ENCODE assay signal across 12 cellular contexts in genomic region chr19:1789282-1790020, GRCh38. TPM values are rescaled to one million over a fixed set of nuclear protein-coding genes. Genes with fewer than 3 reads are reported as not detected.
DNase-seq lines count a peak whose midpoint lies in the region; ATAC-seq, FAIRE-seq and TF ChIP-seq lines count a peak whose summit lies in the region.
"Had no signal": no experiment of that assay in that cellular context is flagged by ENCODE, and none has a peak within 500 bp of the region (broad histone marks: within the 10 kb centered on the region; RNA-seq: fewer than 3 reads in every experiment).

No MANE protein-coding gene starts in this region.

- peak overlapping the region; percentile 54 to 84; a peak in 5 of 6 replicates for H3K27ac ChIP-seq in A549
- no peak overlapping the region for H3K27ac ChIP-seq in H9 (ENCODE audit: insufficient read length, low read depth, low read length)
- no peak overlapping the region for H3K27ac ChIP-seq in HepG2 (ENCODE audit: extremely low read length, insufficient read depth, low read length)
- H3K27ac ChIP-seq in kidney (ENCODE audit: low read depth in 2 of 2, low read length in 2 of 2), result no peak overlapping the region

- no peak overlapping the region for H2AK5ac ChIP-seq in H9 (ENCODE audit: insufficient read length, low read length)

- intact Hi-C loops in HepG2 (cut with micrococcal nuclease; ENCODE audit: unreplicated experiment), result loop anchor here (2.0 kb wide), 1 partner anchor 23 kb away; the partner anchor contains the start of gene ATP8B3
- intact Hi-C loops in kidney (cut with DNase I), result no loop called here

- 0% methylated on average over 4 of the region's 58 CpGs for WGBS in A549 (ENCODE audit: missing lambda C conversion rate)
- WGBS in H9 (ENCODE audit: extremely low coverage, insufficient read length, low lambda C conversion rate), result no CpG with 5 or more reads among the region's 58 CpGs
- WGBS in HepG2 (ENCODE audit: low lambda C conversion rate), result 35% methylated on average over 30 of the region's 58 CpGs

- TF ChIP-seq CTCF in A549 (IDR thresholded peaks at IDR 0.05), result no peak
- no peak for TF ChIP-seq CTCF in H9 (conservative IDR thresholded peaks at IDR 0.05)
- no peak for TF ChIP-seq CTCF in HepG2 (CRISPR knock-in tag; IDR thresholded peaks at IDR 0.05)
- no peak for TF ChIP-seq CTCF in GM13976 (IDR thresholded peaks at IDR 0.05; ENCODE audit: borderline replicate concordance, control extremely low read depth, extremely low read depth, insufficient read depth, missing control alignments)
- no peak for TF ChIP-seq CTCF in kidney (IDR thresholded peaks at IDR 0.05; ENCODE audit: borderline replicate concordance, extremely low read depth, insufficient read depth)

- no peak overlapping the region for H2BK20ac ChIP-seq in H9 (ENCODE audit: low read depth, low read length, poor library complexity, severe bottlenecking)

- no peak overlapping the region for H3K4ac ChIP-seq in H9 (ENCODE audit: low read depth, low read length)

- H3K4me2 ChIP-seq in A549 (peak overlapping the region; percentile 80), H9 (ENCODE audit: insufficient read depth, insufficient read length, low read length) (peak overlapping the region; percentile 37), HepG2 (ENCODE audit: low read depth, low read length) (peak overlapping the region; percentile 66)

- H2BK12ac ChIP-seq in H9 (ENCODE audit: insufficient read length, low read depth, low read length), result no peak overlapping the region

- H2AFZ ChIP-seq in H9 (ENCODE audit: low read length) (no peak overlapping the region), HepG2 (ENCODE audit: low read length) (no peak overlapping the region)

- H3K9me3 ChIP-seq in A549 (no peaks in the 10 kb centered on the region), H9 (ENCODE audit: control insufficient read depth, low read depth, low read length) (no peaks in the 10 kb centered on the region), HepG2 (ENCODE audit: low read length) (no peaks in the 10 kb centered on the region), kidney (ENCODE audit: control insufficient read depth in 1 of 2, low read length in 2 of 2) (no peaks in the 10 kb centered on the region)

- H3K18ac ChIP-seq in H9 (ENCODE audit: insufficient read length, low read depth, low read length), result no peak overlapping the region

- TF ChIP-seq RAD21 in A549 (conservative IDR thresholded peaks at IDR 0.05 in 1 of 2, IDR thresholded peaks at IDR 0.05 in 1 of 2) (no peak), HepG2 (CRISPR knock-in tag; IDR thresholded peaks at IDR 0.05) (no peak)

- H3K36me3 Mint-ChIP-seq in H9 (ENCODE audit: insufficient read depth in 1 of 3, low read depth in 3 of 3), result no peaks in the 10 kb centered on the region; a peak in 1 of 7 replicates

- in situ Hi-C loops in HepG2 (cut with HindIII; ENCODE audit: extremely low pct_ligation_motif_present, low pct_unique_long_range_greater_than_20kb) (no loop called here), GM13976 (cut with MboI; ENCODE audit: low sequenced_read_pairs, unreplicated experiment) (no loop called here)

- no peak overlapping the region for H3K56ac ChIP-seq in H9 (ENCODE audit: insufficient read length, low read depth, low read length)

- H3K36me3 ChIP-seq in HepG2 (replicated peaks in 1 of 2; ENCODE audit: control insufficient read depth in 1 of 2, insufficient read depth in 2 of 2, low read length in 2 of 2) (no peaks in the 10 kb centered on the region), kidney (ENCODE audit: control insufficient read depth in 1 of 2, insufficient read depth in 2 of 2, low read length in 2 of 2) (no peaks in the 10 kb centered on the region)

- no peak overlapping the region for H3T11ph ChIP-seq in H9 (ENCODE audit: low read length)

- H4K8ac ChIP-seq in H9 (replicated peaks; ENCODE audit: insufficient read length, low read depth, low read length), result no peak overlapping the region

- TF ChIP-seq POLR2A in A549 (IDR thresholded peaks at IDR 0.05; ENCODE audit: low read length), result no peak
- no peak for TF ChIP-seq POLR2A in HepG2 (IDR thresholded peaks at IDR 0.05; ENCODE audit: insufficient read depth in 1 of 2, low read depth in 2 of 2, low read length in 2 of 2)

- H3K9ac ChIP-seq in H9 (ENCODE audit: extremely low read depth, insufficient read length, low read length) (no peak overlapping the region), HepG2 (ENCODE audit: insufficient read depth, low read depth, low read length) (no peak overlapping the region), kidney (ENCODE audit: low read length in 2 of 2) (no peak overlapping the region)

- H3K4me3 ChIP-seq in A549 (peak overlapping the region; percentile 40), HepG2 (replicated peaks in 1 of 3; ENCODE audit: insufficient read depth in 1 of 3, low read depth in 2 of 3, low read length in 3 of 3) (peak overlapping the region; percentile 37 to 64 (median 46); a peak in 4 of 6 replicates), kidney (ENCODE audit: low read length in 2 of 2) (no peak overlapping the region)

- no peak overlapping the region for H2BK5ac ChIP-seq in H9 (ENCODE audit: insufficient read length, low read length)

- H3K4me3 Mint-ChIP-seq in H9, result peak overlapping the region in 1 of 2 experiments; percentile 63; a peak in 3 of 5 replicates
- H3K4me3 Mint-ChIP-seq: activated CD8-positive, alpha-beta T cell treated with anti-CD3 and anti-CD28 coated beads, Interleukin-2, amount 10 ng/mL, durations not matched to agents 7 days and 5 days had no signal

- H2BK15ac ChIP-seq in H9 (ENCODE audit: low read depth, low read length), result no peak overlapping the region

- no peak overlapping the region for H3K14ac ChIP-seq in H9 (ENCODE audit: insufficient read depth, low read length)

- no peaks in the 10 kb centered on the region for H3K79me1 ChIP-seq in H9 (ENCODE audit: insufficient read depth, low read depth, low read length, poor library complexity, severe bottlenecking)

- peaks cover 5% of the 10 kb centered on the region in 2 experiments for H3K4me1 Mint-ChIP-seq in H9

- H3K27me3 Mint-ChIP-seq in H9 (ENCODE audit: low read depth), result peaks cover 25% of the 10 kb centered on the region

- TF ChIP-seq EP300 in A549 (IDR thresholded peaks at IDR 0.05) (no peak), HepG2 (IDR thresholded peaks at IDR 0.05; ENCODE audit: low read depth in 2 of 2, low read length in 2 of 2) (no peak), HepG2 (CRISPR knock-in tag; IDR thresholded peaks at IDR 0.05; ENCODE audit: borderline replicate concordance) (no peak)

- no peak overlapping the region for H3K23ac ChIP-seq in H9 (ENCODE audit: insufficient read length, low read depth, low read length)

- POLR2A ChIA-PET in A549 (lab: Yijun Ruan, JAX), result no interaction called here
- POLR2A ChIA-PET in HepG2 (lab: Yijun Ruan, JAX), result no interaction called here

- BruUV-seq in HepG2 (replicated peaks; lab: Mats Ljungman, UMichigan), result no TSS peak

- H2BK120ac ChIP-seq in H9 (ENCODE audit: low read depth, low read length, poor library complexity, severe bottlenecking), result no peak overlapping the region

- no peak overlapping the region for H3K27ac Mint-ChIP-seq in H9
- H3K27ac Mint-ChIP-seq: activated CD8-positive, alpha-beta T cell treated with anti-CD3 and anti-CD28 coated beads, Interleukin-2, amount 10 ng/mL, durations not matched to agents 7 days and 5 days had no signal

- H4K91ac ChIP-seq in H9 (ENCODE audit: insufficient read length, low read depth, low read length), result no peak overlapping the region

- H3K9me3 Mint-ChIP-seq in H9, result peaks cover 3 to 8% of the 10 kb centered on the region in 2 experiments; a peak in 3 of 5 replicates

- H3K4me1 ChIP-seq in A549 (no peaks in the 10 kb centered on the region), H9 (ENCODE audit: insufficient read depth, low read length) (no peaks in the 10 kb centered on the region), HepG2 (ENCODE audit: insufficient read depth, low read length) (no peaks in the 10 kb centered on the region), kidney (ENCODE audit: control insufficient read depth in 1 of 2, insufficient read depth in 1 of 2, low read depth in 1 of 2, low read length in 2 of 2) (no peaks in the 10 kb centered on the region)

- no peaks in the 10 kb centered on the region for H4K20me1 ChIP-seq in H9 (ENCODE audit: control insufficient read depth, insufficient read depth, insufficient read length)
- H4K20me1 ChIP-seq in HepG2 (ENCODE audit: insufficient read depth, low read length), result no peaks in the 10 kb centered on the region

- H3K23me2 ChIP-seq in H9 (ENCODE audit: insufficient read length, low read depth, low read length, poor library complexity, severe bottlenecking), result peaks cover 3% of the 10 kb centered on the region

- no peak overlapping the region for H4K5ac ChIP-seq in H9 (ENCODE audit: insufficient read length, low read depth, low read length)

- FAIRE-seq in A549 (lab: Jason Lieb, UNC) (no peak), HepG2 (lab: Jason Lieb, UNC) (no peak), kidney (lab: Jason Lieb, UNC) (no peak)

- CTCF ChIA-PET in A549 (lab: Yijun Ruan, JAX), result interaction anchor here (0.6 to 8.1 kb wide), 7 partner anchors 25 to 244 kb away, joined by 3 to 55 read pairs (median 3); no protein-coding TSS in a partner anchor
- CTCF ChIA-PET in HepG2 (lab: Yijun Ruan, JAX; ENCODE audit: low intra/inter-chr PET ratio, low total read pairs), result no interaction called here

- no peaks in the 10 kb centered on the region for H3K79me2 ChIP-seq in H9 (ENCODE audit: insufficient read depth, low read length)
- no peaks in the 10 kb centered on the region for H3K79me2 ChIP-seq in HepG2 (ENCODE audit: insufficient read depth, low read length)

- peak; percentile 43 to 66; a peak in 5 of 6 replicates for ATAC-seq in A549
- peak; percentile 33 for ATAC-seq in HepG2
- ATAC-seq in GM18907 (IDR thresholded peaks at IDR 0.05; ENCODE audit: unreplicated experiment), result no peak

- H3K27me3 ChIP-seq in H9 (ENCODE audit: insufficient read depth, low read length), result no peaks in the 10 kb centered on the region
- peaks cover 3 to 16% of the 10 kb centered on the region in 2 experiments; a peak in 4 of 5 replicates for H3K27me3 ChIP-seq in HepG2 (ENCODE audit: control insufficient read depth in 1 of 2, insufficient read depth in 2 of 2, low read length in 2 of 2)

- DNase-seq in A549 (ENCODE audit: low read depth in 1 of 2, low spot score in 1 of 2) (peak in 1 of 2 experiments; percentile 60), H9 (no peak), dermis blood vessel endothelial cell (peak; percentile 11), HepG2 (ENCODE audit: low spot score) (no peak), GM13976 (ENCODE audit: low spot score) (no peak), kidney (no peak), inferior parietal cortex (ENCODE audit: extremely low spot score) (no peak)
- DNase-seq: NCI-H510A treated with DMSO at 0.1 percent for 48 hours, T1000 had no signal

RNA-seq across cellular contexts. Expression of gene ATP8B3, which starts 22.6 kb away (rescaled TPM):
- polyA plus RNA-seq in A549 (2011; rRNA removed), result 2.7 and 4.7 TPM in 2 replicates
- polyA plus RNA-seq in A549 (2012; cell fraction: cytosol; rRNA removed), result 4.8 and 6.9 TPM in 2 replicates
- 19.2 and 19.8 TPM in 2 replicates for polyA plus RNA-seq in A549 (2012; cell fraction: nucleus; rRNA removed)
- 3.2 to 4.2 TPM (median 3.9 TPM) in 3 replicates for polyA plus RNA-seq in A549 (2017; fragmentation: RNase III; extraction: RNeasy Plus Mini Kit Qiagen cat#74134 plus additional on column Dnase treatment)
- 4.5 and 6.4 TPM in 2 replicates for polyA minus RNA-seq in A549 (2011; rRNA and poly(A)+ RNA removed)
- total RNA-seq in H9 (2021), result 8.7 and 9.6 TPM in 2 replicates
- 0.85 and 1.2 TPM in 2 replicates for total RNA-seq in dermis blood vessel endothelial cell
- 1.8 and 2.6 TPM in 2 replicates for total RNA-seq in HepG2 (2016; rRNA removed; fragmentation: Illumina TruSeq; extraction: Trizol)
- total RNA-seq in HepG2 (2016; cell fraction: cytosol; rRNA removed; fragmentation: Illumina TruSeq; extraction: Trizol; ENCODE audit: low read depth), result 0.35 and 0.40 TPM in 2 replicates
- 1.8 and 2.6 TPM in 2 replicates for total RNA-seq in HepG2 (2016; cell fraction: insoluble cytoplasmic fraction; rRNA removed; fragmentation: Illumina TruSeq; extraction: Trizol)
- 1.2 and 1.7 TPM in 2 replicates for total RNA-seq in HepG2 (2016; cell fraction: membrane; rRNA removed; fragmentation: Illumina TruSeq; extraction: Trizol)
- total RNA-seq in HepG2 (2016; cell fraction: nucleus; rRNA removed; fragmentation: Illumina TruSeq; extraction: Trizol), result 1.9 and 3.5 TPM in 2 replicates
- 5.8 and 5.9 TPM in 2 replicates for polyA plus RNA-seq in HepG2 (2011; rRNA removed)
- polyA plus RNA-seq in HepG2 (2011; cell fraction: cytosol; rRNA removed), result 3.8 and 4.8 TPM in 2 replicates
- polyA plus RNA-seq in HepG2 (2011; cell fraction: nucleus; rRNA removed), result 10.6 and 12.8 TPM in 2 replicates
- polyA plus RNA-seq in HepG2 (2012), result 2.4 and 2.5 TPM in 2 replicates
- 0.36 and 0.59 TPM in 2 replicates for polyA plus RNA-seq in HepG2 (2016; cell fraction: cytosol; fragmentation: Illumina TruSeq; extraction: Trizol; ENCODE audit: low read depth)
- polyA plus RNA-seq in HepG2 (2016; cell fraction: insoluble cytoplasmic fraction; fragmentation: Illumina TruSeq; extraction: Trizol; ENCODE audit: low read depth), result 1.1 and 2.2 TPM in 2 replicates
- 0.69 and 0.98 TPM in 2 replicates for polyA plus RNA-seq in HepG2 (2016; cell fraction: membrane; fragmentation: Illumina TruSeq; extraction: Trizol; ENCODE audit: low read depth)
- polyA plus RNA-seq in HepG2 (2016; cell fraction: nucleus; fragmentation: Illumina TruSeq; extraction: Trizol; ENCODE audit: insufficient read depth, low read depth), result 9.6 and 11.4 TPM in 2 replicates
- polyA minus RNA-seq in HepG2 (2011; rRNA and poly(A)+ RNA removed; ENCODE audit: low replicate concordance), result 10.3 and 16.8 TPM in 2 replicates
- 4.6 and 5.4 TPM in 2 replicates for polyA minus RNA-seq in HepG2 (2011; cell fraction: cytosol; rRNA and poly(A)+ RNA removed)
- 2.7 and 3.0 TPM in 2 replicates for polyA minus RNA-seq in HepG2 (2011; cell fraction: nucleus; rRNA and poly(A)+ RNA removed)
- 3.6 TPM for total RNA-seq in kidney
- 0.24 TPM for polyA plus RNA-seq in kidney (ENCODE audit: insufficient read depth, low read depth, low replicate concordance)

RNA-seq across cellular contexts. Expression of gene ONECUT3, which starts 36.1 kb away (rescaled TPM):
- polyA plus RNA-seq in A549 (2011; rRNA removed) (not detected in 2 replicates), A549 (2017; fragmentation: RNase III; extraction: RNeasy Plus Mini Kit Qiagen cat#74134 plus additional on column Dnase treatment) (0.01 TPM in 1 of 3 replicates, not detected in the others), HepG2 (2011; rRNA removed) (under 0.01 and 0.01 TPM in 2 replicates), kidney (ENCODE audit: insufficient read depth, low read depth, low replicate concordance) (not detected)
- not detected in 2 replicates for polyA plus RNA-seq in A549 (2012; cell fraction: cytosol; rRNA removed)
- polyA plus RNA-seq in A549 (2012; cell fraction: nucleus; rRNA removed), result not detected in 2 replicates
- polyA minus RNA-seq in A549 (2011; rRNA and poly(A)+ RNA removed), result not detected in 2 replicates
- total RNA-seq in H9 (2021) (0.04 and 0.07 TPM in 2 replicates), dermis blood vessel endothelial cell (not detected in 2 replicates), HepG2 (2016; rRNA removed; fragmentation: Illumina TruSeq; extraction: Trizol) (not detected in 2 replicates), kidney (not detected)
- not detected in 2 replicates for total RNA-seq in HepG2 (2016; cell fraction: cytosol; rRNA removed; fragmentation: Illumina TruSeq; extraction: Trizol; ENCODE audit: low read depth)
- not detected in 2 replicates for total RNA-seq in HepG2 (2016; cell fraction: insoluble cytoplasmic fraction; rRNA removed; fragmentation: Illumina TruSeq; extraction: Trizol)
- not detected in 2 replicates for total RNA-seq in HepG2 (2016; cell fraction: membrane; rRNA removed; fragmentation: Illumina TruSeq; extraction: Trizol)
- total RNA-seq in HepG2 (2016; cell fraction: nucleus; rRNA removed; fragmentation: Illumina TruSeq; extraction: Trizol), result not detected in 2 replicates
- 0.01 TPM in 1 of 2 replicates, not detected in the other for polyA plus RNA-seq in HepG2 (2011; cell fraction: cytosol; rRNA removed)
- polyA plus RNA-seq in HepG2 (2011; cell fraction: nucleus; rRNA removed), result 0.03 TPM in 1 of 2 replicates, not detected in the other
- not detected in 2 replicates for polyA plus RNA-seq in HepG2 (2012)
- not detected in 2 replicates for polyA plus RNA-seq in HepG2 (2016; cell fraction: cytosol; fragmentation: Illumina TruSeq; extraction: Trizol; ENCODE audit: low read depth)
- 0.02 TPM in 1 of 2 replicates, not detected in the other for polyA plus RNA-seq in HepG2 (2016; cell fraction: insoluble cytoplasmic fraction; fragmentation: Illumina TruSeq; extraction: Trizol; ENCODE audit: low read depth)
- not detected in 2 replicates for polyA plus RNA-seq in HepG2 (2016; cell fraction: membrane; fragmentation: Illumina TruSeq; extraction: Trizol; ENCODE audit: low read depth)
- polyA plus RNA-seq in HepG2 (2016; cell fraction: nucleus; fragmentation: Illumina TruSeq; extraction: Trizol; ENCODE audit: insufficient read depth, low read depth), result not detected in 2 replicates
- polyA minus RNA-seq in HepG2 (2011; rRNA and poly(A)+ RNA removed; ENCODE audit: low replicate concordance), result not detected in 2 replicates
- polyA minus RNA-seq in HepG2 (2011; cell fraction: cytosol; rRNA and poly(A)+ RNA removed), result not detected in 2 replicates
- polyA minus RNA-seq in HepG2 (2011; cell fraction: nucleus; rRNA and poly(A)+ RNA removed), result not detected in 2 replicates
- total RNA-seq: activated CD8-positive, alpha-beta T cell treated with anti-CD3 and anti-CD28 coated beads, Interleukin-2, amount 10 ng/mL, durations not matched to agents 7 days and 5 days; pulmonary artery endothelial cell had no signal

RNA-seq across cellular contexts. Expression of gene REXO1, which starts 58.8 kb away (rescaled TPM):
- polyA plus RNA-seq in A549 (2011; rRNA removed), result 5.6 and 7.3 TPM in 2 replicates
- polyA plus RNA-seq in A549 (2012; cell fraction: cytosol; rRNA removed), result 25.2 and 29.8 TPM in 2 replicates
- 73.2 and 590 TPM in 2 replicates for polyA plus RNA-seq in A549 (2012; cell fraction: nucleus; rRNA removed)
- polyA plus RNA-seq in A549 (2017; fragmentation: RNase III; extraction: RNeasy Plus Mini Kit Qiagen cat#74134 plus additional on column Dnase treatment), result 13.8 to 15.6 TPM (median 14.5 TPM) in 3 replicates
- polyA minus RNA-seq in A549 (2011; rRNA and poly(A)+ RNA removed), result 5.5 and 18.1 TPM in 2 replicates
- total RNA-seq in H9 (2021), result 45.6 and 56.8 TPM in 2 replicates
- total RNA-seq in dermis blood vessel endothelial cell, result 8.7 and 14.0 TPM in 2 replicates
- 3.0 and 5.0 TPM in 2 replicates for total RNA-seq in HepG2 (2016; rRNA removed; fragmentation: Illumina TruSeq; extraction: Trizol)
- total RNA-seq in HepG2 (2016; cell fraction: cytosol; rRNA removed; fragmentation: Illumina TruSeq; extraction: Trizol; ENCODE audit: low read depth), result 1.1 and 3.2 TPM in 2 replicates
- total RNA-seq in HepG2 (2016; cell fraction: insoluble cytoplasmic fraction; rRNA removed; fragmentation: Illumina TruSeq; extraction: Trizol), result 4.1 and 5.2 TPM in 2 replicates
- 3.9 and 4.2 TPM in 2 replicates for total RNA-seq in HepG2 (2016; cell fraction: membrane; rRNA removed; fragmentation: Illumina TruSeq; extraction: Trizol)
- 6.0 and 7.6 TPM in 2 replicates for total RNA-seq in HepG2 (2016; cell fraction: nucleus; rRNA removed; fragmentation: Illumina TruSeq; extraction: Trizol)
- polyA plus RNA-seq in HepG2 (2011; rRNA removed), result 11.2 and 13.0 TPM in 2 replicates
- polyA plus RNA-seq in HepG2 (2011; cell fraction: cytosol; rRNA removed), result 8.7 and 9.8 TPM in 2 replicates
- polyA plus RNA-seq in HepG2 (2011; cell fraction: nucleus; rRNA removed), result 91.1 and 123 TPM in 2 replicates
- 13.8 and 15.4 TPM in 2 replicates for polyA plus RNA-seq in HepG2 (2012)
- 1.7 and 1.8 TPM in 2 replicates for polyA plus RNA-seq in HepG2 (2016; cell fraction: cytosol; fragmentation: Illumina TruSeq; extraction: Trizol; ENCODE audit: low read depth)
- 7.3 and 10.0 TPM in 2 replicates for polyA plus RNA-seq in HepG2 (2016; cell fraction: insoluble cytoplasmic fraction; fragmentation: Illumina TruSeq; extraction: Trizol; ENCODE audit: low read depth)
- polyA plus RNA-seq in HepG2 (2016; cell fraction: membrane; fragmentation: Illumina TruSeq; extraction: Trizol; ENCODE audit: low read depth), result 5.1 and 5.3 TPM in 2 replicates
- 39.5 and 44.1 TPM in 2 replicates for polyA plus RNA-seq in HepG2 (2016; cell fraction: nucleus; fragmentation: Illumina TruSeq; extraction: Trizol; ENCODE audit: insufficient read depth, low read depth)
- 16.3 and 19.1 TPM in 2 replicates for polyA minus RNA-seq in HepG2 (2011; rRNA and poly(A)+ RNA removed; ENCODE audit: low replicate concordance)
- 5.5 and 7.7 TPM in 2 replicates for polyA minus RNA-seq in HepG2 (2011; cell fraction: cytosol; rRNA and poly(A)+ RNA removed)
- 9.3 and 10.8 TPM in 2 replicates for polyA minus RNA-seq in HepG2 (2011; cell fraction: nucleus; rRNA and poly(A)+ RNA removed)
- 36.8 TPM for total RNA-seq in kidney
- polyA plus RNA-seq in kidney (ENCODE audit: insufficient read depth, low read depth, low replicate concordance), result 12.1 TPM

Comparison
In these comparisons a context has a peak if more than half of its experiments do, and no peak if none do; other contexts are left out.
1. H3K27ac ChIP-seq: peak in A549 (2 of 2); none in H9 (single experiment), HepG2 (single experiment) and kidney (0 of 2).
2. H3K4me3 ChIP-seq: peak in A549 (single experiment) and HepG2 (3 of 3); none in kidney (0 of 2).
3. Of the 38 proteins assayed by ChIP-seq in both HepG2 and A549: peak only in HepG2: none; only in A549: MAX; in both: none; in neither: 37.
4. Peak in every context shown above with its lines, with median percentiles within 50 percentile points of each other: H3K4me2 ChIP-seq.